ENCODE assay signal across 26 cellular contexts in genomic region chr1:169200319-169200718, GRCh38.
"Had no signal": no experiment of that assay in that cellular context is flagged by ENCODE, and none has a peak within 500 bp of the region (broad histone marks: within the 10 kb centered on the region; RNA-seq: fewer than 3 reads in every experiment).

No MANE protein-coding gene starts in this region.

- ATAC-seq: effector memory CD8-positive, alpha-beta T cell; mucosa of descending colon; natural killer cell treated with Interleukin-12 subunit alpha and Interleukin-12 subunit beta and Interleukin-15 and Interleukin-18, amount 100 ng/mL, for 72 hours; right lobe of liver; stimulated activated naive CD8-positive, alpha-beta T cell treated with anti-CD3 and anti-CD28 coated beads, Interleukin-15, amount 100 ng/mL, for 72 hours; upper lobe of right lung had no signal

- H3K4me3 Mint-ChIP-seq: effector memory CD8-positive, alpha-beta T cell; immature natural killer cell; memory B cell; mesothelial cell of epicardium; naive B cell; natural killer cell treated with Interleukin-12 subunit alpha and Interleukin-12 subunit beta and Interleukin-15 and Interleukin-18, amount 100 ng/mL, for 72 hours; neural progenitor cell; stimulated activated naive CD8-positive, alpha-beta T cell treated with anti-CD3 and anti-CD28 coated beads, Interleukin-15, amount 100 ng/mL, for 72 hours had no signal

- H3K79me2 ChIP-seq: parathyroid adenoma had no signal

- H3K4me2 ChIP-seq: neural progenitor cell had no signal

- DNase-seq: cortex of kidney; effector memory CD8-positive, alpha-beta T cell; head of caudate nucleus; immature natural killer cell; islet precursor cell; mucosa of descending colon; naive B cell; right lobe of liver; small intestine; stimulated activated CD4-positive, alpha-beta T cell treated with anti-CD3 and anti-CD28 coated beads, Interleukin-1b, Interleukin-23, amount 100 ng/mL, for 48 hours; stimulated activated CD4-positive, alpha-beta T cell treated with anti-CD3 and anti-CD28 coated beads, Interleukin-4, amount 100 ng/mL, for 1 hour; stimulated activated CD8-positive, alpha-beta memory T cell treated with anti-CD3 and anti-CD28 coated beads, Interleukin-4, amount 100 ng/mL, for 48 hours; stimulated activated naive CD4-positive, alpha-beta T cell; stimulated activated naive CD8-positive, alpha-beta T cell treated with anti-CD3 and anti-CD28 coated beads, Interleukin-15, amount 100 ng/mL, for 72 hours; transverse colon; upper lobe of right lung; uterus had no signal

- FAIRE-seq: frontal cortex, small intestine had no signal

- H3K27ac ChIP-seq: neural progenitor cell, parathyroid adenoma, right lobe of liver, suprapubic skin, transverse colon, upper lobe of right lung, uterus had no signal

- H3K9me3 ChIP-seq: mucosa of descending colon, right lobe of liver, suprapubic skin, transverse colon, upper lobe of right lung, uterus had no signal

- H3K4me1 ChIP-seq: parathyroid adenoma, right lobe of liver, transverse colon, upper lobe of right lung, uterus had no signal

- H2AFZ ChIP-seq: neural progenitor cell, parathyroid adenoma had no signal

- H3K36me3 ChIP-seq: neural progenitor cell, right lobe of liver, suprapubic skin, transverse colon, upper lobe of right lung, uterus had no signal

- H3K27ac Mint-ChIP-seq: effector memory CD8-positive, alpha-beta T cell; immature natural killer cell; memory B cell; mesothelial cell of epicardium; naive B cell; natural killer cell treated with Interleukin-12 subunit alpha and Interleukin-12 subunit beta and Interleukin-15 and Interleukin-18, amount 100 ng/mL, for 72 hours; neural progenitor cell; progenitor cell of endocrine pancreas; stimulated activated naive CD8-positive, alpha-beta T cell treated with anti-CD3 and anti-CD28 coated beads, Interleukin-15, amount 100 ng/mL, for 72 hours had no signal

- H3K9ac ChIP-seq: neural progenitor cell, parathyroid adenoma had no signal

- H3K9me3 Mint-ChIP-seq: effector memory CD8-positive, alpha-beta T cell; memory B cell; natural killer cell treated with Interleukin-12 subunit alpha and Interleukin-12 subunit beta and Interleukin-15 and Interleukin-18, amount 100 ng/mL, for 72 hours; stimulated activated naive CD8-positive, alpha-beta T cell treated with anti-CD3 and anti-CD28 coated beads, Interleukin-15, amount 100 ng/mL, for 72 hours had no signal

- H3K4me1 Mint-ChIP-seq: memory B cell; naive B cell; stimulated activated naive CD8-positive, alpha-beta T cell treated with anti-CD3 and anti-CD28 coated beads, Interleukin-15, amount 100 ng/mL, for 72 hours had no signal

- H3K27me3 Mint-ChIP-seq: effector memory CD8-positive, alpha-beta T cell; memory B cell; naive B cell; natural killer cell treated with Interleukin-12 subunit alpha and Interleukin-12 subunit beta and Interleukin-15 and Interleukin-18, amount 100 ng/mL, for 72 hours; progenitor cell of endocrine pancreas; stimulated activated naive CD8-positive, alpha-beta T cell treated with anti-CD3 and anti-CD28 coated beads, Interleukin-15, amount 100 ng/mL, for 72 hours had no signal

- H3K27me3 ChIP-seq: neural progenitor cell, right lobe of liver, suprapubic skin, transverse colon, upper lobe of right lung, uterus had no signal

- H3K4me3 ChIP-seq: lung, mucosa of descending colon, neural progenitor cell, right lobe of liver, suprapubic skin, transverse colon, upper lobe of right lung, uterus had no signal
